In genomic region chr1:235952950-235953615, GRCh38 we compare ENCODE assay signal across 9 cellular contexts.
DNase-seq lines count a peak whose midpoint lies in the region; ATAC-seq, FAIRE-seq and TF ChIP-seq lines count a peak whose summit lies in the region.
"Had no signal": no experiment of that assay in that cellular context is flagged by ENCODE, and none has a peak within 500 bp of the region (broad histone marks: within the 10 kb centered on the region; RNA-seq: fewer than 3 reads in every experiment).

No MANE protein-coding gene starts in this region.

- H3K36me3 ChIP-seq in heart right ventricle (no peaks in the 10 kb centered on the region), mucosa of descending colon (ENCODE audit: low read depth) (no peaks in the 10 kb centered on the region)

- no peaks in the 10 kb centered on the region for H3K36me3 Mint-ChIP-seq in activated T-cell treated with anti-CD3 and anti-CD28 coated beads, Interleukin-2, amount 50 U/mL, for 4 hours (ENCODE audit: insufficient read depth)

- ATAC-seq in HG02885 (IDR thresholded peaks at IDR 0.05; ENCODE audit: poor library complexity, unreplicated experiment) (peak; percentile 41), heart right ventricle (no peak), mucosa of descending colon (no peak)
- ATAC-seq in activated T-cell treated with anti-CD3 and anti-CD28 coated beads, Interleukin-2, amount 50 U/mL, for 4 hours = peak; percentile 97 to 98

- peaks cover 40% of the 10 kb centered on the region for H3K4me1 Mint-ChIP-seq in activated T-cell treated with anti-CD3 and anti-CD28 coated beads, Interleukin-2, amount 50 U/mL, for 4 hours (ENCODE audit: low read depth)

- no peaks in the 10 kb centered on the region for H3K27me3 ChIP-seq in heart right ventricle

- no peaks in the 10 kb centered on the region for H3K9me3 Mint-ChIP-seq in activated T-cell treated with anti-CD3 and anti-CD28 coated beads, Interleukin-2, amount 50 U/mL, for 4 hours

- no peaks in the 10 kb centered on the region for H3K27me3 Mint-ChIP-seq in activated T-cell treated with anti-CD3 and anti-CD28 coated beads, Interleukin-2, amount 50 U/mL, for 4 hours (ENCODE audit: low read depth)

- no peak for FAIRE-seq in D721Med (lab: Jason Lieb, UNC)

- no peak overlapping the region for H3K4me3 Mint-ChIP-seq in activated T-cell treated with anti-CD3 and anti-CD28 coated beads, Interleukin-2, amount 50 U/mL, for 4 hours

- H3K9me3 ChIP-seq in heart right ventricle = no peaks in the 10 kb centered on the region
- no peaks in the 10 kb centered on the region for H3K9me3 ChIP-seq in mucosa of descending colon

- H3K4me1 ChIP-seq in heart right ventricle = peaks cover 0 to 49% (median 0%) of the 10 kb centered on the region in 9 donors
- H3K4me1 ChIP-seq in mucosa of descending colon (ENCODE audit: low read depth) = peaks cover 3% of the 10 kb centered on the region

- peak; percentile 47 for DNase-seq in activated CD4-positive, alpha-beta T cell treated with anti-CD3 and anti-CD28 coated beads for 48 hours
- DNase-seq in activated CD4-positive, alpha-beta T cell treated with anti-CD3 and anti-CD28 coated beads, Interleukin-2, amount 50 U/mL, for 4 hours = no peak
- no peak for DNase-seq in activated T-cell treated with anti-CD3 and anti-CD28 coated beads, Interleukin-2, amount 50 U/mL, for 4 hours
- DNase-seq in stimulated activated CD4-positive, alpha-beta T cell treated with anti-CD3 and anti-CD28 coated beads, Interleukin-2, amount 100 ng/mL, for 24 hours = peak; percentile 19 to 49
- DNase-seq in heart right ventricle (no peak), mucosa of descending colon (no peak), D721Med (ENCODE audit: insufficient read length, low spot score) (no peak)
- DNase-seq: NCI-H187 treated with DMSO at 0.1 percent for 48 hours had no signal

- TF ChIP-seq CTCF in heart right ventricle (IDR thresholded peaks at IDR 0.05) (no peak), mucosa of descending colon (IDR thresholded peaks at IDR 0.05) (no peak), D721Med (IDR thresholded peaks at IDR 0.05; ENCODE audit: insufficient read depth, missing control alignments) (no peak)

- no peak overlapping the region for H3K27ac ChIP-seq in heart right ventricle

- intact Hi-C loops in heart right ventricle (cut with DNase I) (loop anchor here in 1 of 10 donors (10.0 kb wide), 1 partner anchor 88 kb away; the partner anchor contains the start of gene LYST), mucosa of descending colon (cut with DNase I, micrococcal nuclease) (no loop called here)

- no peak overlapping the region for H3K4me3 ChIP-seq in heart right ventricle
- H3K4me3 ChIP-seq in mucosa of descending colon = no peak overlapping the region

- WGBS in heart right ventricle, 2 donors = 86 to 91% methylated on average over 4 of the region's 4 CpGs

Comparison
In these comparisons a context has a peak if more than half of its experiments do, and no peak if none do; other contexts are left out.
1. DNase-seq: peak in activated CD4-positive, alpha-beta T cell treated with anti-CD3 and anti-CD28 coated beads for 48 hours (single experiment) and stimulated activated CD4-positive, alpha-beta T cell treated with anti-CD3 and anti-CD28 coated beads, Interleukin-2, amount 100 ng/mL, for 24 hours (2 of 2); none in activated CD4-positive, alpha-beta T cell treated with anti-CD3 and anti-CD28 coated beads, Interleukin-2, amount 50 U/mL, for 4 hours (0 of 2), activated T-cell treated with anti-CD3 and anti-CD28 coated beads, Interleukin-2, amount 50 U/mL, for 4 hours (single experiment), heart right ventricle (0 of 2), mucosa of descending colon (0 of 3) and D721Med (single experiment).
2. ATAC-seq: peak in HG02885 (single experiment) and activated T-cell treated with anti-CD3 and anti-CD28 coated beads, Interleukin-2, amount 50 U/mL, for 4 hours (2 of 2); none in heart right ventricle (0 of 8) and mucosa of descending colon (single experiment).